ENCODE assay signal across 9 cellular contexts in the genomic region with DNA sequence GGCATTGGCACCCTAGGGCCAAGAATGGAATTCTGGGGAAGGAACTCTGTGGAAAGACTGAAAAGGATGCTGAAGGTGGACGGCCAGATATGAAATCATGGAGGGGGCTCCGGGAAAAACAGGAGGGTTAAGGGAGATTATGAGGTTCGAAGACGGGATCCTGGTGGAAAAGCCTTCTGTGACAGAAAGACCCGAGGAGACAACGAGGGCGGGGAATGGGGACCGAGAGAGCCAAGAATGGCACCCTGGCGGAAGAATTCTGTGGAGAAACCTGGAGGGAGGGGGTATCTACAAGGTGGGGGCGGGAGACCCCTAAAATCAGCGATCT. TPM values are rescaled to one million over a fixed set of nuclear protein-coding genes. Genes with fewer than 3 reads are reported as not detected.
A peak's percentile ranks its signal among the peaks of the same experiment; 100 is the strongest.
DNase-seq lines count a peak whose midpoint lies in the region; ATAC-seq and TF ChIP-seq lines count a peak whose summit lies in the region.
"Had no signal": no experiment of that assay in that cellular context is flagged by ENCODE, and none has a peak within 500 bp of the region (broad histone marks: within the 10 kb centered on the region; RNA-seq: fewer than 3 reads in every experiment).

No MANE protein-coding gene starts in this region.

- DNase-seq in DND-41, result peak; percentile 12
- no peak for DNase-seq in osteocyte (ENCODE audit: extremely low spot score, unreplicated experiment)
- DNase-seq in omental fat pad (ENCODE audit: low spot score), result no peak
- no peak for DNase-seq in NOMO-1 treated with DMSO at 0.1 percent for 48 hours (lab: John Stamatoyannopoulos, UW; ENCODE audit: unreplicated experiment)

- ATAC-seq in DND-41 (ENCODE audit: insufficient read depth, low read depth), result no peak
- no peak for ATAC-seq in GM21367 (IDR thresholded peaks at IDR 0.05; ENCODE audit: unreplicated experiment)
- no peak for ATAC-seq in omental fat pad (ENCODE audit: low FRiP score)
- ATAC-seq in GM18873 (IDR thresholded peaks at IDR 0.05; ENCODE audit: low FRiP score, unreplicated experiment), result no peak

- 2% methylated on average over 11 of the region's 11 CpGs for WGBS in ectodermal cell, 2 experiments

- H2AFZ ChIP-seq in DND-41 (ENCODE audit: low read depth, low read length), result peak overlapping the region; percentile 96
- H2AFZ ChIP-seq in KMS-11 (ENCODE audit: low read depth), result peak overlapping the region; percentile 81

- H3K36me3 ChIP-seq in DND-41 (ENCODE audit: insufficient read depth, low read length), result peaks cover 61% of the 10 kb centered on the region
- H3K36me3 ChIP-seq in KMS-11 (ENCODE audit: insufficient read depth), result peaks cover 9% of the 10 kb centered on the region; the same call in 1 of the 2 replicates
- peaks cover 18% of the 10 kb centered on the region for H3K36me3 ChIP-seq in ectodermal cell (ENCODE audit: control insufficient read depth, insufficient read depth, low read length)

- H3K4me1 ChIP-seq in DND-41 (ENCODE audit: insufficient read depth, low read length) (peaks cover 47% of the 10 kb centered on the region), KMS-11 (ENCODE audit: low read depth, poor library complexity, severe bottlenecking) (peaks cover 16% of the 10 kb centered on the region), ectodermal cell (ENCODE audit: control insufficient read depth, insufficient read depth, low read length) (peaks cover 6% of the 10 kb centered on the region)

- no peak for TF ChIP-seq CTCF in DND-41 (IDR thresholded peaks at IDR 0.05; ENCODE audit: borderline replicate concordance, extremely low read depth, low read length, poor library complexity, severe bottlenecking)
- TF ChIP-seq CTCF in KMS-11 (conservative IDR thresholded peaks at IDR 0.05; ENCODE audit: low read depth, low read length), result no peak
- TF ChIP-seq CTCF in osteocyte (IDR thresholded peaks at IDR 0.05), result no peak
- no peak for TF ChIP-seq CTCF in omental fat pad (IDR thresholded peaks at IDR 0.05)

- H3K9me3 ChIP-seq in DND-41 (ENCODE audit: insufficient read depth, low read length, severe bottlenecking), result no peaks in the 10 kb centered on the region
- no peaks in the 10 kb centered on the region for H3K9me3 ChIP-seq in ectodermal cell (ENCODE audit: control insufficient read depth, low read length)

- peak overlapping the region; percentile 95 for H3K27ac Mint-ChIP-seq in osteocyte (ENCODE audit: unreplicated experiment)

- H3K27me3 Mint-ChIP-seq in osteocyte (ENCODE audit: unreplicated experiment), result no peaks in the 10 kb centered on the region

- H3K79me2 ChIP-seq in DND-41 (ENCODE audit: insufficient read depth, low read length) (peaks cover 75% of the 10 kb centered on the region), KMS-11 (ENCODE audit: insufficient read depth, low read depth) (peaks cover 59% of the 10 kb centered on the region)

- H3K9ac ChIP-seq in DND-41 (ENCODE audit: low read depth, low read length) (peak overlapping the region; percentile 79), KMS-11 (peak overlapping the region; percentile 76)

- H4K20me1 ChIP-seq in DND-41 (ENCODE audit: insufficient read depth, low read length), result no peaks in the 10 kb centered on the region
- H4K20me1 ChIP-seq in KMS-11 (ENCODE audit: insufficient read depth), result no peaks in the 10 kb centered on the region

- H3K27me3 ChIP-seq in DND-41 (ENCODE audit: insufficient read depth, low read length, poor library complexity), result no peaks in the 10 kb centered on the region
- no peaks in the 10 kb centered on the region for H3K27me3 ChIP-seq in KMS-11 (ENCODE audit: insufficient read depth, low read depth)
- H3K27me3 ChIP-seq in ectodermal cell (ENCODE audit: control insufficient read depth, insufficient read depth, low read length, poor library complexity, severe bottlenecking), result no peaks in the 10 kb centered on the region

- peaks cover 28% of the 10 kb centered on the region for H3K4me1 Mint-ChIP-seq in osteocyte (ENCODE audit: unreplicated experiment)

- peaks cover 10% of the 10 kb centered on the region for H3K36me3 Mint-ChIP-seq in osteocyte (ENCODE audit: unreplicated experiment)

- peak overlapping the region; percentile 78 for H3K4me2 ChIP-seq in DND-41 (ENCODE audit: insufficient read depth, low read length)
- H3K4me2 ChIP-seq in KMS-11, result peak overlapping the region; percentile 69

- H3K27ac ChIP-seq in DND-41 (ENCODE audit: low read length), result peak overlapping the region; percentile 91
- no peak overlapping the region for H3K27ac ChIP-seq in KMS-11
- peak overlapping the region; percentile 4 for H3K27ac ChIP-seq in ectodermal cell (ENCODE audit: insufficient read depth, low read depth, low read length, poor library complexity, severe bottlenecking)

- H3K9me3 Mint-ChIP-seq in osteocyte (ENCODE audit: unreplicated experiment), result no peaks in the 10 kb centered on the region

- H3K4me3 Mint-ChIP-seq in osteocyte (ENCODE audit: unreplicated experiment), result peak overlapping the region; percentile 99

- H3K4me3 ChIP-seq in DND-41 (ENCODE audit: low read depth in 1 of 2, low read length in 2 of 2), result peak overlapping the region; percentile 41 to 81
- H3K4me3 ChIP-seq in KMS-11 (IDR thresholded peaks at IDR 0.05; ENCODE audit: insufficient read depth, low read depth, low read length), result no peak overlapping the region
- H3K4me3 ChIP-seq in ectodermal cell (ENCODE audit: insufficient read depth, low read depth, low read length), result peak overlapping the region; percentile 65

RNA-seq across cellular contexts. Expression of a gene that starts 0.4 kb away (rescaled TPM):
- 20.3 TPM for polyA plus RNA-seq in ectodermal cell (2013, experiment 1 of 4)
- 28.2 TPM for polyA plus RNA-seq in ectodermal cell (2013, experiment 2 of 4)
- polyA plus RNA-seq in ectodermal cell (2013, experiment 3 of 4), result 16.9 TPM
- polyA plus RNA-seq in ectodermal cell (2013, experiment 4 of 4), result 19.3 TPM
- total RNA-seq in osteocyte (11.1 and 11.4 TPM in 2 replicates), omental fat pad (10 to 100 TPM in 2 of 4 donors, 1 to 10 TPM in 2; 7.9 to 28.1 (median 9.7) TPM)

RNA-seq across cellular contexts. Expression of a gene that starts 0.5 kb away (rescaled TPM):
- 32.3 TPM for polyA plus RNA-seq in ectodermal cell (2013, experiment 1 of 4)
- 34.0 TPM for polyA plus RNA-seq in ectodermal cell (2013, experiment 2 of 4)
- 24.8 TPM for polyA plus RNA-seq in ectodermal cell (2013, experiment 3 of 4)
- polyA plus RNA-seq in ectodermal cell (2013, experiment 4 of 4), result 25.8 TPM
- 6.3 and 7.1 TPM in 2 replicates for total RNA-seq in osteocyte
- 1 to 10 TPM; 2.3 to 8.0 (median 3.1) TPM for total RNA-seq in omental fat pad

RNA-seq across cellular contexts. Expression of a gene that starts 38.6 kb away (rescaled TPM):
- polyA plus RNA-seq in ectodermal cell (2013, experiment 1 of 4), result 1.5 TPM
- polyA plus RNA-seq in ectodermal cell (2013, experiment 2 of 4), result 1.0 TPM
- 1.2 TPM for polyA plus RNA-seq in ectodermal cell (2013, experiment 3 of 4)
- polyA plus RNA-seq in ectodermal cell (2013, experiment 4 of 4), result 1.1 TPM
- not detected in 2 replicates for total RNA-seq in osteocyte
- 1 to 10 TPM in 1 of 4 donors, under 1 TPM in 2, not detected in 1; 0.46 to 1.1 (median 0.72) TPM for total RNA-seq in omental fat pad
- total RNA-seq: HT-29 had no signal

RNA-seq across cellular contexts. Expression of a gene that starts 56.0 kb away (rescaled TPM):
- 45.9 TPM for polyA plus RNA-seq in ectodermal cell (2013, experiment 1 of 4)
- polyA plus RNA-seq in ectodermal cell (2013, experiment 2 of 4), result 46.4 TPM
- polyA plus RNA-seq in ectodermal cell (2013, experiment 3 of 4), result 42.3 TPM
- 41.0 TPM for polyA plus RNA-seq in ectodermal cell (2013, experiment 4 of 4)
- 32.5 and 40.7 TPM in 2 replicates for total RNA-seq in osteocyte
- 100 to 1,000 TPM in 2 of 4 donors, 10 to 100 TPM in 2; 58.5 to 150 (median 101) TPM for total RNA-seq in omental fat pad
